2 cellular contexts compared by ENCODE assay signal in genomic region chr4:99383381-99383780, GRCh38.
TF ChIP-seq lines count a peak whose summit lies in the region.

No MANE protein-coding gene starts in this region.

TF ChIP-seq in SK-N-SH, 30 proteins besides CTCF, POLR2A, EP300 and RAD21 (continued from another document):
- TF ChIP-seq NRF1 (IDR thresholded peaks at IDR 0.05; ENCODE audit: low read depth, low read length), result no peak
- no peak for TF ChIP-seq RFX5 (IDR thresholded peaks at IDR 0.05; ENCODE audit: low read length)
- TF ChIP-seq MXI1 (IDR thresholded peaks at IDR 0.05; ENCODE audit: low read depth, low read length), result no peak
- no peak for TF ChIP-seq TEAD4 (IDR thresholded peaks at IDR 0.05; ENCODE audit: borderline replicate concordance, insufficient read depth)
- TF ChIP-seq USF1 (IDR thresholded peaks at IDR 0.05; ENCODE audit: borderline replicate concordance, low read depth), result no peak

TF ChIP-seq in SK-N-SH treated with all-trans-retinoic acid at 6 μM for 48 hours, 23 proteins besides CTCF, POLR2A, EP300 and RAD21 (continued from another document):
- TF ChIP-seq, protein P1, sequence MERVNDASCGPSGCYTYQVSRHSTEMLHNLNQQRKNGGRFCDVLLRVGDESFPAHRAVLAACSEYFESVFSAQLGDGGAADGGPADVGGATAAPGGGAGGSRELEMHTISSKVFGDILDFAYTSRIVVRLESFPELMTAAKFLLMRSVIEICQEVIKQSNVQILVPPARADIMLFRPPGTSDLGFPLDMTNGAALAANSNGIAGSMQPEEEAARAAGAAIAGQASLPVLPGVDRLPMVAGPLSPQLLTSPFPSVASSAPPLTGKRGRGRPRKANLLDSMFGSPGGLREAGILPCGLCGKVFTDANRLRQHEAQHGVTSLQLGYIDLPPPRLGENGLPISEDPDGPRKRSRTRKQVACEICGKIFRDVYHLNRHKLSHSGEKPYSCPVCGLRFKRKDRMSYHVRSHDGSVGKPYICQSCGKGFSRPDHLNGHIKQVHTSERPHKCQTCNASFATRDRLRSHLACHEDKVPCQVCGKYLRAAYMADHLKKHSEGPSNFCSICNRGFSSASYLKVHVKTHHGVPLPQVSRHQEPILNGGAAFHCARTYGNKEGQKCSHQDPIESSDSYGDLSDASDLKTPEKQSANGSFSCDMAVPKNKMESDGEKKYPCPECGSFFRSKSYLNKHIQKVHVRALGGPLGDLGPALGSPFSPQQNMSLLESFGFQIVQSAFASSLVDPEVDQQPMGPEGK (CRISPR knock-in tag; IDR thresholded peaks at IDR 0.05; ENCODE audit: borderline replicate concordance), result no peak
- TF ChIP-seq, protein P2, sequence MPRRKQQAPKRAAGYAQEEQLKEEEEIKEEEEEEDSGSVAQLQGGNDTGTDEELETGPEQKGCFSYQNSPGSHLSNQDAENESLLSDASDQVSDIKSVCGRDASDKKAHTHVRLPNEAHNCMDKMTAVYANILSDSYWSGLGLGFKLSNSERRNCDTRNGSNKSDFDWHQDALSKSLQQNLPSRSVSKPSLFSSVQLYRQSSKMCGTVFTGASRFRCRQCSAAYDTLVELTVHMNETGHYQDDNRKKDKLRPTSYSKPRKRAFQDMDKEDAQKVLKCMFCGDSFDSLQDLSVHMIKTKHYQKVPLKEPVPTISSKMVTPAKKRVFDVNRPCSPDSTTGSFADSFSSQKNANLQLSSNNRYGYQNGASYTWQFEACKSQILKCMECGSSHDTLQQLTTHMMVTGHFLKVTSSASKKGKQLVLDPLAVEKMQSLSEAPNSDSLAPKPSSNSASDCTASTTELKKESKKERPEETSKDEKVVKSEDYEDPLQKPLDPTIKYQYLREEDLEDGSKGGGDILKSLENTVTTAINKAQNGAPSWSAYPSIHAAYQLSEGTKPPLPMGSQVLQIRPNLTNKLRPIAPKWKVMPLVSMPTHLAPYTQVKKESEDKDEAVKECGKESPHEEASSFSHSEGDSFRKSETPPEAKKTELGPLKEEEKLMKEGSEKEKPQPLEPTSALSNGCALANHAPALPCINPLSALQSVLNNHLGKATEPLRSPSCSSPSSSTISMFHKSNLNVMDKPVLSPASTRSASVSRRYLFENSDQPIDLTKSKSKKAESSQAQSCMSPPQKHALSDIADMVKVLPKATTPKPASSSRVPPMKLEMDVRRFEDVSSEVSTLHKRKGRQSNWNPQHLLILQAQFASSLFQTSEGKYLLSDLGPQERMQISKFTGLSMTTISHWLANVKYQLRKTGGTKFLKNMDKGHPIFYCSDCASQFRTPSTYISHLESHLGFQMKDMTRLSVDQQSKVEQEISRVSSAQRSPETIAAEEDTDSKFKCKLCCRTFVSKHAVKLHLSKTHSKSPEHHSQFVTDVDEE (CRISPR knock-in tag; IDR thresholded peaks at IDR 0.05), result no peak
- TF ChIP-seq RARB (CRISPR knock-in tag; IDR thresholded peaks at IDR 0.05), result no peak
- TF ChIP-seq ZFP3 (CRISPR knock-in tag; IDR thresholded peaks at IDR 0.05), result no peak
